In the genomic region with DNA sequence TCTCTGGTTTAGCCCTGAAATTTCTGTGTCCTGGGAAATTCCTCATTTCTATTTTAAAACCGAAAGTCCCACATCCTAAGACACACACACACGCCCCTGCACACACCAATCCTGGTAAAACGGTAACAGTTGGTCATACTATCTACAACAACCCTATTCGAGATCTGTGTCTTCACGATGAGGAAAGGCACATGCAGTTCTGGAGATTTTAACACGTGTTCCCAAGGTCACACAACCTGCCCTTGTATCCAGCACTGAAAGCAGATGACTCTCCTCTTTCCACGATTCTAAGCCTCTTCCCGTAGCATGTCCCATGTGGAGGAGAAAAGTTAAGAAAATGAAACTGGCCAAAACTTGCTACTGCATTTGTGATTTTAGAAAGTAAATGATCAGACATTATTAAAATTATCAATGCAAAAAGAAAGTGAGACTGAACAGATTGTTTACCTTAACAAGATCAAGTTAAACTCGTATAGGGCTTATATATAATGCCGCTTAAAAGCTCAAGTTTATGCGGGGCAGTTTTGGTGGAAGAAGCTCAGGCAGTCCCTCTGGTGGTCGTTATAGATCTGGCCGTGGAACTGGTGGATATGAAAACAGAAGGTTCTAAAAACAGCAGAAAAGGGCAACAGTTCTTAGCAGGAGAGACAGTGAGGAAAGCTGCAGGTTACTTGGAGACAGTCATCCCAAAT, we compare ENCODE assay signal across 8 cellular contexts. TPM values are rescaled to one million over a fixed set of nuclear protein-coding genes. Genes with fewer than 3 reads are reported as not detected.
DNase-seq lines count a peak whose midpoint lies in the region; ATAC-seq and TF ChIP-seq lines count a peak whose summit lies in the region.
"Had no signal": no experiment of that assay in that cellular context is flagged by ENCODE, and none has a peak within 500 bp of the region (broad histone marks: within the 10 kb centered on the region; RNA-seq: fewer than 3 reads in every experiment).

No MANE protein-coding gene starts in this region.

- no peaks in the 10 kb centered on the region for H3K36me3 Mint-ChIP-seq in chondrocyte (ENCODE audit: low read depth)

- no peak overlapping the region for H3K4me3 Mint-ChIP-seq in chondrocyte (ENCODE audit: unreplicated experiment)
- no peak overlapping the region for H3K4me3 Mint-ChIP-seq in stimulated activated naive CD8-positive, alpha-beta T cell treated with anti-CD3 and anti-CD28 coated beads, Interleukin-15, amount 100 ng/mL, for 72 hours

- no peaks in the 10 kb centered on the region for H3K9me3 Mint-ChIP-seq in chondrocyte (ENCODE audit: low read depth)
- H3K9me3 Mint-ChIP-seq in stimulated activated naive CD8-positive, alpha-beta T cell treated with anti-CD3 and anti-CD28 coated beads, Interleukin-15, amount 100 ng/mL, for 72 hours, result no peaks in the 10 kb centered on the region

- H3K4me3 ChIP-seq in skeletal muscle satellite cell (ENCODE audit: low read length), result peak overlapping the region; percentile 35

- peaks cover 7% of the 10 kb centered on the region for H3K4me1 Mint-ChIP-seq in chondrocyte (ENCODE audit: low read depth)
- no peaks in the 10 kb centered on the region for H3K4me1 Mint-ChIP-seq in stimulated activated naive CD8-positive, alpha-beta T cell treated with anti-CD3 and anti-CD28 coated beads, Interleukin-15, amount 100 ng/mL, for 72 hours

- H3K27ac Mint-ChIP-seq in chondrocyte (ENCODE audit: unreplicated experiment), result no peak overlapping the region
- H3K27ac Mint-ChIP-seq in stimulated activated naive CD8-positive, alpha-beta T cell treated with anti-CD3 and anti-CD28 coated beads, Interleukin-15, amount 100 ng/mL, for 72 hours, result peak overlapping the region in 1 of 2 donors; percentile 81

- TF ChIP-seq CTCF in GM12873 (IDR thresholded peaks at IDR 0.05; ENCODE audit: insufficient read depth, low read depth, low read length, missing control alignments) (peak; percentile 23), chondrocyte (IDR thresholded peaks at IDR 0.05) (peak; percentile 66)

- H3K9me3 ChIP-seq in skeletal muscle satellite cell (replicated peaks; ENCODE audit: low read length), result no peaks in the 10 kb centered on the region

- DNase-seq in NCI-H2227 (lab: John Stamatoyannopoulos, UW; ENCODE audit: unreplicated experiment) (peak; percentile 47), chondrocyte (ENCODE audit: low spot score) (no peak), NCI-H446 treated with DMSO at 0.1 percent for 48 hours (lab: John Stamatoyannopoulos, UW) (no peak)
- DNase-seq in stimulated activated naive CD8-positive, alpha-beta T cell treated with anti-CD3 and anti-CD28 coated beads, Interleukin-15, amount 100 ng/mL, for 72 hours, result no peak

- no peaks in the 10 kb centered on the region for H3K36me3 ChIP-seq in skeletal muscle satellite cell (ENCODE audit: insufficient read depth, low read length)

- peaks cover 14% of the 10 kb centered on the region for H3K27me3 Mint-ChIP-seq in chondrocyte (ENCODE audit: low read depth)
- peaks cover 27% of the 10 kb centered on the region for H3K27me3 Mint-ChIP-seq in stimulated activated naive CD8-positive, alpha-beta T cell treated with anti-CD3 and anti-CD28 coated beads, Interleukin-15, amount 100 ng/mL, for 72 hours

- peaks cover 13% of the 10 kb centered on the region for H3K4me1 ChIP-seq in skeletal muscle satellite cell (ENCODE audit: control insufficient read depth, insufficient read depth, low read length)

- peak overlapping the region; percentile 59 for H3K4me2 ChIP-seq in skeletal muscle satellite cell (ENCODE audit: low read length)

- H3K27me3 ChIP-seq in skeletal muscle satellite cell (ENCODE audit: control insufficient read depth, insufficient read depth, low read length), result peaks cover 5% of the 10 kb centered on the region

- ATAC-seq in stimulated activated naive CD8-positive, alpha-beta T cell treated with anti-CD3 and anti-CD28 coated beads, Interleukin-15, amount 100 ng/mL, for 72 hours, result no peak
- no peak for ATAC-seq in HG02571 (IDR thresholded peaks at IDR 0.05; ENCODE audit: unreplicated experiment)

- H3K9ac ChIP-seq in skeletal muscle satellite cell (ENCODE audit: low read depth, low read length), result no peak overlapping the region

RNA-seq across cellular contexts. Expression of gene VSTM1, which starts 32.7 kb away (rescaled TPM):
- total RNA-seq in chondrocyte, result not detected in 3 replicates
- total RNA-seq in skeletal muscle satellite cell (2012; rRNA removed), result not detected in 2 replicates
- total RNA-seq: subcutaneous adipose tissue had no signal

RNA-seq across cellular contexts. Expression of gene CACNG6, which starts 39.6 kb away (rescaled TPM):
- not detected in 3 replicates for total RNA-seq in chondrocyte
- total RNA-seq in skeletal muscle satellite cell (2012; rRNA removed), result 0.25 and 0.66 TPM in 2 replicates
- total RNA-seq: subcutaneous adipose tissue had no signal

RNA-seq across cellular contexts. Expression of gene TARM1, which starts 50.1 kb away (rescaled TPM):
- not detected in 3 replicates for total RNA-seq in chondrocyte
- total RNA-seq in skeletal muscle satellite cell (2012; rRNA removed), result not detected in 2 replicates
- total RNA-seq: subcutaneous adipose tissue had no signal
